1 cellular context compared by ENCODE assay signal in the genomic region with DNA sequence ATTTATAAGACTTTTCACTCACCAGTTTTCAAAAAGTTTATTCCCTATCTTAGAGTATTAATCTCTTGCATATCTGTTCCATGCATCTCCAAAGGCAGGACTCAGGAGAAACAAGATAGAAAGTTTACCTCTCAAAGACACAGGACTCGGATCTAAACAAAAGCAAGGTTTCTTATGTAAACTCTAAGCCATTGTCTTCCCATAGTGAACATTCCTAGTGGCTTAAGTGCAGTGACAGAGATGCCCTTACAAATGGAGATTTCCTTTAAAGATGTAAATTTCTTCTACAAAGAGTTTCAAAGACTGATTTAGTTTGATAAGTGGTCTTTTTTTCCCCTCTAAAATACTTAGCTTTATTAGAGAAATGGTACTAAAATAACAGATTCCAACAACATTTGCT.
TF ChIP-seq lines count a peak whose summit lies in the region.

No MANE protein-coding gene starts in this region.

TF ChIP-seq in GM23338, 12 proteins besides CTCF, POLR2A, EP300 and RAD21 (continued from another document):
- TF ChIP-seq, protein P1, sequence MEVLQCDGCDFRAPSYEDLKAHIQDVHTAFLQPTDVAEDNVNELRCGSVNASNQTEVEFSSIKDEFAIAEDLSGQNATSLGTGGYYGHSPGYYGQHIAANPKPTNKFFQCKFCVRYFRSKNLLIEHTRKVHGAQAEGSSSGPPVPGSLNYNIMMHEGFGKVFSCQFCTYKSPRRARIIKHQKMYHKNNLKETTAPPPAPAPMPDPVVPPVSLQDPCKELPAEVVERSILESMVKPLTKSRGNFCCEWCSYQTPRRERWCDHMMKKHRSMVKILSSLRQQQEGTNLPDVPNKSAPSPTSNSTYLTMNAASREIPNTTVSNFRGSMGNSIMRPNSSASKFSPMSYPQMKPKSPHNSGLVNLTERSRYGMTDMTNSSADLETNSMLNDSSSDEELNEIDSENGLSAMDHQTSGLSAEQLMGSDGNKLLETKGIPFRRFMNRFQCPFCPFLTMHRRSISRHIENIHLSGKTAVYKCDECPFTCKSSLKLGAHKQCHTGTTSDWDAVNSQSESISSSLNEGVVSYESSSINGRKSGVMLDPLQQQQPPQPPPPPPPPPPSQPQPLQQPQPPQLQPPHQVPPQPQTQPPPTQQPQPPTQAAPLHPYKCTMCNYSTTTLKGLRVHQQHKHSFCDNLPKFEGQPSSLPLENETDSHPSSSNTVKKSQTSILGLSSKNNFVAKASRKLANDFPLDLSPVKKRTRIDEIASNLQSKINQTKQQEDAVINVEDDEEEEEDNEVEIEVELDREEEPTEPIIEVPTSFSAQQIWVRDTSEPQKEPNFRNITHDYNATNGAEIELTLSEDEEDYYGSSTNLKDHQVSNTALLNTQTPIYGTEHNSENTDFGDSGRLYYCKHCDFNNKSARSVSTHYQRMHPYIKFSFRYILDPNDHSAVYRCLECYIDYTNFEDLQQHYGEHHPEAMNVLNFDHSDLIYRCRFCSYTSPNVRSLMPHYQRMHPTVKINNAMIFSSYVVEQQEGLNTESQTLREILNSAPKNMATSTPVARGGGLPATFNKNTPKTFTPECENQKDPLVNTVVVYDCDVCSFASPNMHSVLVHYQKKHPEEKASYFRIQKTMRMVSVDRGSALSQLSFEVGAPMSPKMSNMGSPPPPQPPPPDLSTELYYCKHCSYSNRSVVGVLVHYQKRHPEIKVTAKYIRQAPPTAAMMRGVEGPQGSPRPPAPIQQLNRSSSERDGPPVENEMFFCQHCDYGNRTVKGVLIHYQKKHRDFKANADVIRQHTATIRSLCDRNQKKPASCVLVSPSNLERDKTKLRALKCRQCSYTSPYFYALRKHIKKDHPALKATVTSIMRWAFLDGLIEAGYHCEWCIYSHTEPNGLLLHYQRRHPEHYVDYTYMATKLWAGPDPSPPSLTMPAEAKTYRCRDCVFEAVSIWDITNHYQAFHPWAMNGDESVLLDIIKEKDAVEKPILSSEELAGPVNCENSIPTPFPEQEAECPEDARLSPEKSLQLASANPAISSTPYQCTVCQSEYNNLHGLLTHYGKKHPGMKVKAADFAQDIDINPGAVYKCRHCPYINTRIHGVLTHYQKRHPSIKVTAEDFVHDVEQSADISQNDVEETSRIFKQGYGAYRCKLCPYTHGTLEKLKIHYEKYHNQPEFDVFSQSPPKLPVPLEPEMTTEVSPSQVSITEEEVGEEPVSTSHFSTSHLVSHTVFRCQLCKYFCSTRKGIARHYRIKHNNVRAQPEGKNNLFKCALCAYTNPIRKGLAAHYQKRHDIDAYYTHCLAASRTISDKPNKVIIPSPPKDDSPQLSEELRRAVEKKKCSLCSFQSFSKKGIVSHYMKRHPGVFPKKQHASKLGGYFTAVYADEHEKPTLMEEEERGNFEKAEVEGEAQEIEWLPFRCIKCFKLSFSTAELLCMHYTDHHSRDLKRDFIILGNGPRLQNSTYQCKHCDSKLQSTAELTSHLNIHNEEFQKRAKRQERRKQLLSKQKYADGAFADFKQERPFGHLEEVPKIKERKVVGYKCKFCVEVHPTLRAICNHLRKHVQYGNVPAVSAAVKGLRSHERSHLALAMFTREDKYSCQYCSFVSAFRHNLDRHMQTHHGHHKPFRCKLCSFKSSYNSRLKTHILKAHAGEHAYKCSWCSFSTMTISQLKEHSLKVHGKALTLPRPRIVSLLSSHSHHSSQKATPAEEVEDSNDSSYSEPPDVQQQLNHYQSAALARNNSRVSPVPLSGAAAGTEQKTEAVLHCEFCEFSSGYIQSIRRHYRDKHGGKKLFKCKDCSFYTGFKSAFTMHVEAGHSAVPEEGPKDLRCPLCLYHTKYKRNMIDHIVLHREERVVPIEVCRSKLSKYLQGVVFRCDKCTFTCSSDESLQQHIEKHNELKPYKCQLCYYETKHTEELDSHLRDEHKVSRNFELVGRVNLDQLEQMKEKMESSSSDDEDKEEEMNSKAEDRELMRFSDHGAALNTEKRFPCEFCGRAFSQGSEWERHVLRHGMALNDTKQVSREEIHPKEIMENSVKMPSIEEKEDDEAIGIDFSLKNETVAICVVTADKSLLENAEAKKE (CRISPR knock-in tag; IDR thresholded peaks at IDR 0.05), result peak; percentile 70; the same call in 1 of the 2 replicates
